In genomic region chr11:31798057-31799035, GRCh38 we compare ENCODE assay signal across 10 cellular contexts. TPM values are rescaled to one million over a fixed set of nuclear protein-coding genes. Genes with fewer than 3 reads are reported as not detected.
DNase-seq lines count a peak whose midpoint lies in the region; ATAC-seq, FAIRE-seq and TF ChIP-seq lines count a peak whose summit lies in the region.
"Had no signal": no experiment of that assay in that cellular context is flagged by ENCODE, and none has a peak within 500 bp of the region (broad histone marks: within the 10 kb centered on the region; RNA-seq: fewer than 3 reads in every experiment).

No MANE protein-coding gene starts in this region.

- intact Hi-C loops in Panc1 (cut with micrococcal nuclease; ENCODE audit: unreplicated experiment) (no loop called here), thyroid gland (cut with DNase I) (no loop called here)

- no peaks in the 10 kb centered on the region for H3K9me3 ChIP-seq in Panc1 (ENCODE audit: control insufficient read depth, insufficient read depth, low read depth, low read length)
- H3K9me3 ChIP-seq in thyroid gland, result no peaks in the 10 kb centered on the region
- H3K9me3 ChIP-seq: heart left ventricle had no signal

- H3K36me3 ChIP-seq in Panc1 (ENCODE audit: control insufficient read depth, insufficient read depth, low read length) (no peaks in the 10 kb centered on the region), thyroid gland (no peaks in the 10 kb centered on the region)
- H3K36me3 ChIP-seq: heart left ventricle had no signal

- peak; percentile 58 for DNase-seq in activated CD8-positive, alpha-beta memory T cell treated with anti-CD3 and anti-CD28 coated beads for 24 hours
- DNase-seq in activated CD8-positive, alpha-beta memory T cell treated with anti-CD3 and anti-CD28 coated beads, Interleukin-2, amount 50 U/mL, for 4 hours, result no peak
- DNase-seq in Panc1 (ENCODE audit: low read depth, low spot score) (no peak), fibroblast of the aortic adventitia (ENCODE audit: low read depth) (no peak), GM12892 (ENCODE audit: insufficient read length) (no peak), thyroid gland (no peak)
- peak in 1 of 2 donors; percentile 49 for DNase-seq in stimulated activated effector memory CD8-positive, alpha-beta T cell treated with anti-CD3 and anti-CD28 coated beads, Interleukin-12 subunit alpha, Interleukin-12 subunit beta, amount 100 ng/mL, for 72 hours (ENCODE audit: low spot score in 2 of 2)
- no peak for DNase-seq in stimulated activated CD4-positive, alpha-beta T cell treated with anti-CD3 and anti-CD28 coated beads, Interleukin-2, amount 100 ng/mL, for 24 hours
- DNase-seq: CD4-positive, CD25-positive, alpha-beta regulatory T cell had no signal

- H3K27me3 ChIP-seq in Panc1 (ENCODE audit: control insufficient read depth, insufficient read depth, low read length), result peaks cover 14% of the 10 kb centered on the region
- peaks cover 69% of the 10 kb centered on the region for H3K27me3 ChIP-seq in thyroid gland

- CTCF ChIA-PET in Panc1 (lab: Charles Lee), result no interaction called here

- H3K27ac Mint-ChIP-seq in stimulated activated effector memory CD8-positive, alpha-beta T cell treated with anti-CD3 and anti-CD28 coated beads, Interleukin-12 subunit alpha, Interleukin-12 subunit beta, amount 100 ng/mL, for 72 hours, result no peak overlapping the region
- H3K27ac Mint-ChIP-seq: CD4-positive, CD25-positive, alpha-beta regulatory T cell had no signal

- TF ChIP-seq CTCF in Panc1 (IDR thresholded peaks at IDR 0.05) (no peak), fibroblast of the aortic adventitia (IDR thresholded peaks at IDR 0.05; ENCODE audit: insufficient read depth, low read length) (peak; percentile 30), thyroid gland (IDR thresholded peaks at IDR 0.05) (no peak)

- in situ Hi-C loops in Panc1 (cut with HindIII; ENCODE audit: low pct_unique_long_range_greater_than_20kb, low sequenced_read_pairs), result no loop called here

- peaks cover 37% of the 10 kb centered on the region for H3K4me1 Mint-ChIP-seq in stimulated activated effector memory CD8-positive, alpha-beta T cell treated with anti-CD3 and anti-CD28 coated beads, Interleukin-12 subunit alpha, Interleukin-12 subunit beta, amount 100 ng/mL, for 72 hours

- peak overlapping the region; percentile 32 for H3K4me3 Mint-ChIP-seq in stimulated activated effector memory CD8-positive, alpha-beta T cell treated with anti-CD3 and anti-CD28 coated beads, Interleukin-12 subunit alpha, Interleukin-12 subunit beta, amount 100 ng/mL, for 72 hours

- H3K9me3 Mint-ChIP-seq in stimulated activated effector memory CD8-positive, alpha-beta T cell treated with anti-CD3 and anti-CD28 coated beads, Interleukin-12 subunit alpha, Interleukin-12 subunit beta, amount 100 ng/mL, for 72 hours, result peaks cover 3% of the 10 kb centered on the region

- 7% methylated on average over 28 to 41 of the region's 49 CpGs for WGBS in thyroid gland, 2 donors

- BruUV-seq in Panc1 (replicated peaks; lab: Mats Ljungman, UMichigan), result no TSS peak

- TF ChIP-seq POLR2A in GM12892 (IDR thresholded peaks at IDR 0.05; ENCODE audit: low read depth, low read length), result no peak
- TF ChIP-seq POLR2A in thyroid gland (IDR thresholded peaks at IDR 0.05), result no peak

- H3K27ac ChIP-seq in Panc1 (ENCODE audit: low read length) (no peak overlapping the region), thyroid gland (no peak overlapping the region)
- H3K27ac ChIP-seq: heart left ventricle had no signal

- H3K4me3 ChIP-seq in Panc1 (ENCODE audit: low read depth in 2 of 2, low read length in 2 of 2) (no peak overlapping the region; a peak in 1 of 4 replicates), fibroblast of the aortic adventitia (ENCODE audit: low read depth, low read length) (no peak overlapping the region), thyroid gland (replicated peaks in 1 of 3) (no peak overlapping the region)

- H3K36me3 Mint-ChIP-seq in stimulated activated effector memory CD8-positive, alpha-beta T cell treated with anti-CD3 and anti-CD28 coated beads, Interleukin-12 subunit alpha, Interleukin-12 subunit beta, amount 100 ng/mL, for 72 hours, result peaks cover 6% of the 10 kb centered on the region
- H3K36me3 Mint-ChIP-seq: CD4-positive, CD25-positive, alpha-beta regulatory T cell had no signal

- ATAC-seq in Panc1, result peak; percentile 34; the same call in 1 of the 2 replicates
- ATAC-seq in stimulated activated effector memory CD8-positive, alpha-beta T cell treated with anti-CD3 and anti-CD28 coated beads, Interleukin-12 subunit alpha, Interleukin-12 subunit beta, amount 100 ng/mL, for 72 hours, result no peak
- ATAC-seq: heart left ventricle had no signal

- POLR2A ChIA-PET in Panc1 (lab: Charles Lee), result no interaction called here

- no peaks in the 10 kb centered on the region for H3K4me1 ChIP-seq in Panc1 (ENCODE audit: control insufficient read depth, insufficient read depth, low read length)
- peaks cover 13 to 15% of the 10 kb centered on the region in 2 donors for H3K4me1 ChIP-seq in thyroid gland

- FAIRE-seq in GM12892 (lab: Jason Lieb, UNC), result no peak

RNA-seq across cellular contexts. Expression of gene PAX6, which starts 12.8 kb away (rescaled TPM):
- total RNA-seq in Panc1 (2021; ENCODE audit: unreplicated experiment) (0.49 TPM), fibroblast of the aortic adventitia (ENCODE audit: low replicate concordance) (0.63 TPM in 1 of 2 replicates, not detected in the other), thyroid gland (not detected)
- 0.35 TPM for polyA plus RNA-seq in Panc1 (2012; ENCODE audit: insufficient read length)
- polyA plus RNA-seq in GM12892 (2012; ENCODE audit: missing spikeins), result not detected
- total RNA-seq: CD4-positive, CD25-positive, alpha-beta regulatory T cell had no signal
- polyA plus RNA-seq: CD4-positive, CD25-positive, alpha-beta regulatory T cell; heart left ventricle had no signal
